1 cellular context compared by ENCODE assay signal in the genomic region with DNA sequence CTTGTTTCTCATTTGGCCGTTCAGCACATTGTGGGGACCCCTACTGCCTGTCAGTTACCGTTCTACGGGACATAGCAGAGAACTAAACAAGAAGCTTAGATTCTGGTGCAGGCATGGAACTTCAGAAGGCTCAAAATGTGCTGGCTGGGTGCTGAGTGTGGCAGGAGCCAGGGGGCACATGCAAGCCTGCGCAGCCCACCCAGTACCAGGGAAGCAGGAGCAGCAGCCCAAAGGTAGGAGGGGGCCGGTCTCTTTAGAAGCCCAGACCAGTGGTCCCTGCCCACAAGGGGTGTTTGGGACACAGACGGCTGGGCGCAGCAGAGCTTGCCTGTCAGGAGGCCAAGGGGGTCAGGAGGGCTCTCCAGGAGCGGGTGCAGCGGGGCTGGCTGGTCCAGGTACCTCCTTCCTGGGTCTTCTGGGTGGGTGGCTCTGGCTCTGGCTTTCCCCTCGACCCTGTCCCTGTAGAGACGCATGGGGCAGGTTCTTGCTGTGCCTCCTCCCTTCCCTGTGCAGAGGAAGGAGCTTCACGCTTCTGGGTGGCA.
TF ChIP-seq lines count a peak whose summit lies in the region.

No MANE protein-coding gene starts in this region.

TF ChIP-seq in HepG2, 621 proteins besides CTCF, POLR2A, EP300 and RAD21:
- TF ChIP-seq ZNF639 (CRISPR knock-in tag; conservative IDR thresholded peaks at IDR 0.05) (no peak), ZNF264 (CRISPR knock-in tag; IDR thresholded peaks at IDR 0.05) (no peak), ZNF432 (CRISPR knock-in tag; IDR thresholded peaks at IDR 0.05; ENCODE audit: borderline replicate concordance) (no peak), CCDC6 (CRISPR knock-in tag; IDR thresholded peaks at IDR 0.05) (no peak)
